1 cellular context compared by ENCODE assay signal in the genomic region with DNA sequence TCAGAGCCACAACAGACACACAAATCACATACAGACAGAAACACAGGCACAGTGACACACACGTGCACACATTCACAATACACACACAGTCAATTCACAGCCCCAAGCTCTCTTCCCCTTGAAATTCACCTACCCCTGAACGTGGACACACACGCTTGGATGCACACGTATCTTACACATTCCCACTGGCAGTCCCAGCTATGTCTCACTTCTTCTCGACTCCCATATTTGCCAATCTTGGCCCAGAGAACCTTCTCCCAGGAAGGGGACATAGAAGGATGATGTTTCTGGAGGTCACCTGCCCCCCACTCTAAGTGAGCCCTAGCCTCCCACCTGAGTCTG.
TF ChIP-seq lines count a peak whose summit lies in the region.

No MANE protein-coding gene starts in this region.

TF ChIP-seq in HepG2, 621 proteins besides CTCF, POLR2A, EP300 and RAD21:
- TF ChIP-seq XRCC5 (optimal IDR thresholded peaks at IDR 0.05; ENCODE audit: low read length) (no peak), ZNF737 (CRISPR knock-in tag; IDR thresholded peaks at IDR 0.05; ENCODE audit: borderline replicate concordance) (no peak), ZNF430 (CRISPR knock-in tag; IDR thresholded peaks at IDR 0.05) (no peak), ZNF446 (CRISPR knock-in tag; IDR thresholded peaks at IDR 0.05) (0 out of 2 replicates have a peak, but pooled peaks have one; percentile 32), HES4 (CRISPR knock-in tag; IDR thresholded peaks at IDR 0.05; ENCODE audit: borderline replicate concordance) (no peak), MAF1 (CRISPR knock-in tag; IDR thresholded peaks at IDR 0.05; ENCODE audit: borderline replicate concordance) (no peak), IKZF4 (CRISPR knock-in tag; IDR thresholded peaks at IDR 0.05; ENCODE audit: borderline replicate concordance, low read depth, not compliant biosample characterization) (no peak), DMAP1 (CRISPR knock-in tag; IDR thresholded peaks at IDR 0.05) (no peak), NFIB (CRISPR knock-in tag; IDR thresholded peaks at IDR 0.05; ENCODE audit: borderline replicate concordance) (no peak), SMYD3 (CRISPR knock-in tag; IDR thresholded peaks at IDR 0.05) (no peak), ZBTB38 (CRISPR knock-in tag; IDR thresholded peaks at IDR 0.05) (peak; percentile 85), HOXA9 (CRISPR knock-in tag; IDR thresholded peaks at IDR 0.05; ENCODE audit: borderline replicate concordance) (no peak), CC2D1A (CRISPR knock-in tag; IDR thresholded peaks at IDR 0.05) (no peak), FLYWCH1 (CRISPR knock-in tag; IDR thresholded peaks at IDR 0.05) (no peak), ZFP41 (CRISPR knock-in tag; IDR thresholded peaks at IDR 0.05; ENCODE audit: borderline replicate concordance) (no peak), THAP11 (CRISPR knock-in tag; IDR thresholded peaks at IDR 0.05) (no peak), NR2F2 (IDR thresholded peaks at IDR 0.05; ENCODE audit: borderline replicate concordance, low read depth) (no peak), FOXP1 (IDR thresholded peaks at IDR 0.05) (0 out of 2 replicates have a peak, but pooled peaks have one; percentile 37), FOXP1 (CRISPR knock-in tag; IDR thresholded peaks at IDR 0.05) (no peak), ZC3H4 (CRISPR knock-in tag; IDR thresholded peaks at IDR 0.05; ENCODE audit: borderline replicate concordance) (no peak), ATF7-NPFF (CRISPR knock-in tag; IDR thresholded peaks at IDR 0.05; ENCODE audit: low read depth) (no peak), KLF13 (CRISPR knock-in tag; IDR thresholded peaks at IDR 0.05) (no peak), DR1 (CRISPR knock-in tag; IDR thresholded peaks at IDR 0.05) (no peak)
- TF ChIP-seq, protein P1, sequence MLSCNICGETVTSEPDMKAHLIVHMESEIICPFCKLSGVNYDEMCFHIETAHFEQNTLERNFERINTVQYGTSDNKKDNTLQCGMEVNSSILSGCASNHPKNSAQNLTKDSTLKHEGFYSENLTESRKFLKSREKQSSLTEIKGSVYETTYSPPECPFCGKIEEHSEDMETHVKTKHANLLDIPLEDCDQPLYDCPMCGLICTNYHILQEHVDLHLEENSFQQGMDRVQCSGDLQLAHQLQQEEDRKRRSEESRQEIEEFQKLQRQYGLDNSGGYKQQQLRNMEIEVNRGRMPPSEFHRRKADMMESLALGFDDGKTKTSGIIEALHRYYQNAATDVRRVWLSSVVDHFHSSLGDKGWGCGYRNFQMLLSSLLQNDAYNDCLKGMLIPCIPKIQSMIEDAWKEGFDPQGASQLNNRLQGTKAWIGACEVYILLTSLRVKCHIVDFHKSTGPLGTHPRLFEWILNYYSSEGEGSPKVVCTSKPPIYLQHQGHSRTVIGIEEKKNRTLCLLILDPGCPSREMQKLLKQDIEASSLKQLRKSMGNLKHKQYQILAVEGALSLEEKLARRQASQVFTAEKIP (CRISPR knock-in tag; IDR thresholded peaks at IDR 0.05; ENCODE audit: borderline replicate concordance) = no peak
- TF ChIP-seq, protein P2, sequence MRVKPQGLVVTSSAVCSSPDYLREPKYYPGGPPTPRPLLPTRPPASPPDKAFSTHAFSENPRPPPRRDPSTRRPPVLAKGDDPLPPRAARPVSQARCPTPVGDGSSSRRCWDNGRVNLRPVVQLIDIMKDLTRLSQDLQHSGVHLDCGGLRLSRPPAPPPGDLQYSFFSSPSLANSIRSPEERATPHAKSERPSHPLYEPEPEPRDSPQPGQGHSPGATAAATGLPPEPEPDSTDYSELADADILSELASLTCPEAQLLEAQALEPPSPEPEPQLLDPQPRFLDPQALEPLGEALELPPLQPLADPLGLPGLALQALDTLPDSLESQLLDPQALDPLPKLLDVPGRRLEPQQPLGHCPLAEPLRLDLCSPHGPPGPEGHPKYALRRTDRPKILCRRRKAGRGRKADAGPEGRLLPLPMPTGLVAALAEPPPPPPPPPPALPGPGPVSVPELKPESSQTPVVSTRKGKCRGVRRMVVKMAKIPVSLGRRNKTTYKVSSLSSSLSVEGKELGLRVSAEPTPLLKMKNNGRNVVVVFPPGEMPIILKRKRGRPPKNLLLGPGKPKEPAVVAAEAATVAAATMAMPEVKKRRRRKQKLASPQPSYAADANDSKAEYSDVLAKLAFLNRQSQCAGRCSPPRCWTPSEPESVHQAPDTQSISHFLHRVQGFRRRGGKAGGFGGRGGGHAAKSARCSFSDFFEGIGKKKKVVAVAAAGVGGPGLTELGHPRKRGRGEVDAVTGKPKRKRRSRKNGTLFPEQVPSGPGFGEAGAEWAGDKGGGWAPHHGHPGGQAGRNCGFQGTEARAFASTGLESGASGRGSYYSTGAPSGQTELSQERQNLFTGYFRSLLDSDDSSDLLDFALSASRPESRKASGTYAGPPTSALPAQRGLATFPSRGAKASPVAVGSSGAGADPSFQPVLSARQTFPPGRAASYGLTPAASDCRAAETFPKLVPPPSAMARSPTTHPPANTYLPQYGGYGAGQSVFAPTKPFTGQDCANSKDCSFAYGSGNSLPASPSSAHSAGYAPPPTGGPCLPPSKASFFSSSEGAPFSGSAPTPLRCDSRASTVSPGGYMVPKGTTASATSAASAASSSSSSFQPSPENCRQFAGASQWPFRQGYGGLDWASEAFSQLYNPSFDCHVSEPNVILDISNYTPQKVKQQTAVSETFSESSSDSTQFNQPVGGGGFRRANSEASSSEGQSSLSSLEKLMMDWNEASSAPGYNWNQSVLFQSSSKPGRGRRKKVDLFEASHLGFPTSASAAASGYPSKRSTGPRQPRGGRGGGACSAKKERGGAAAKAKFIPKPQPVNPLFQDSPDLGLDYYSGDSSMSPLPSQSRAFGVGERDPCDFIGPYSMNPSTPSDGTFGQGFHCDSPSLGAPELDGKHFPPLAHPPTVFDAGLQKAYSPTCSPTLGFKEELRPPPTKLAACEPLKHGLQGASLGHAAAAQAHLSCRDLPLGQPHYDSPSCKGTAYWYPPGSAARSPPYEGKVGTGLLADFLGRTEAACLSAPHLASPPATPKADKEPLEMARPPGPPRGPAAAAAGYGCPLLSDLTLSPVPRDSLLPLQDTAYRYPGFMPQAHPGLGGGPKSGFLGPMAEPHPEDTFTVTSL (CRISPR knock-in tag; IDR thresholded peaks at IDR 0.05; ENCODE audit: borderline replicate concordance) = no peak
- TF ChIP-seq, protein P3, sequence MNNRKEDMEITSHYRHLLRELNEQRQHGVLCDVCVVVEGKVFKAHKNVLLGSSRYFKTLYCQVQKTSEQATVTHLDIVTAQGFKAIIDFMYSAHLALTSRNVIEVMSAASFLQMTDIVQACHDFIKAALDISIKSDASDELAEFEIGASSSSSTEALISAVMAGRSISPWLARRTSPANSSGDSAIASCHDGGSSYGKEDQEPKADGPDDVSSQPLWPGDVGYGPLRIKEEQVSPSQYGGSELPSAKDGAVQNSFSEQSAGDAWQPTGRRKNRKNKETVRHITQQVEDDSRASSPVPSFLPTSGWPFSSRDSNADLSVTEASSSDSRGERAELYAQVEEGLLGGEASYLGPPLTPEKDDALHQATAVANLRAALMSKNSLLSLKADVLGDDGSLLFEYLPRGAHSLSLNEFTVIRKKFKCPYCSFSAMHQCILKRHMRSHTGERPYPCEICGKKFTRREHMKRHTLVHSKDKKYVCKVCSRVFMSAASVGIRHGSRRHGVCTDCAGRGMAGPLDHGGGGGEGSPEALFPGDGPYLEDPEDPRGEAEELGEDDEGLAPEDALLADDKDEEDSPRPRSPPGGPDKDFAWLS (CRISPR knock-in tag; IDR thresholded peaks at IDR 0.05; ENCODE audit: borderline replicate concordance) = no peak
- TF ChIP-seq, protein P4, sequence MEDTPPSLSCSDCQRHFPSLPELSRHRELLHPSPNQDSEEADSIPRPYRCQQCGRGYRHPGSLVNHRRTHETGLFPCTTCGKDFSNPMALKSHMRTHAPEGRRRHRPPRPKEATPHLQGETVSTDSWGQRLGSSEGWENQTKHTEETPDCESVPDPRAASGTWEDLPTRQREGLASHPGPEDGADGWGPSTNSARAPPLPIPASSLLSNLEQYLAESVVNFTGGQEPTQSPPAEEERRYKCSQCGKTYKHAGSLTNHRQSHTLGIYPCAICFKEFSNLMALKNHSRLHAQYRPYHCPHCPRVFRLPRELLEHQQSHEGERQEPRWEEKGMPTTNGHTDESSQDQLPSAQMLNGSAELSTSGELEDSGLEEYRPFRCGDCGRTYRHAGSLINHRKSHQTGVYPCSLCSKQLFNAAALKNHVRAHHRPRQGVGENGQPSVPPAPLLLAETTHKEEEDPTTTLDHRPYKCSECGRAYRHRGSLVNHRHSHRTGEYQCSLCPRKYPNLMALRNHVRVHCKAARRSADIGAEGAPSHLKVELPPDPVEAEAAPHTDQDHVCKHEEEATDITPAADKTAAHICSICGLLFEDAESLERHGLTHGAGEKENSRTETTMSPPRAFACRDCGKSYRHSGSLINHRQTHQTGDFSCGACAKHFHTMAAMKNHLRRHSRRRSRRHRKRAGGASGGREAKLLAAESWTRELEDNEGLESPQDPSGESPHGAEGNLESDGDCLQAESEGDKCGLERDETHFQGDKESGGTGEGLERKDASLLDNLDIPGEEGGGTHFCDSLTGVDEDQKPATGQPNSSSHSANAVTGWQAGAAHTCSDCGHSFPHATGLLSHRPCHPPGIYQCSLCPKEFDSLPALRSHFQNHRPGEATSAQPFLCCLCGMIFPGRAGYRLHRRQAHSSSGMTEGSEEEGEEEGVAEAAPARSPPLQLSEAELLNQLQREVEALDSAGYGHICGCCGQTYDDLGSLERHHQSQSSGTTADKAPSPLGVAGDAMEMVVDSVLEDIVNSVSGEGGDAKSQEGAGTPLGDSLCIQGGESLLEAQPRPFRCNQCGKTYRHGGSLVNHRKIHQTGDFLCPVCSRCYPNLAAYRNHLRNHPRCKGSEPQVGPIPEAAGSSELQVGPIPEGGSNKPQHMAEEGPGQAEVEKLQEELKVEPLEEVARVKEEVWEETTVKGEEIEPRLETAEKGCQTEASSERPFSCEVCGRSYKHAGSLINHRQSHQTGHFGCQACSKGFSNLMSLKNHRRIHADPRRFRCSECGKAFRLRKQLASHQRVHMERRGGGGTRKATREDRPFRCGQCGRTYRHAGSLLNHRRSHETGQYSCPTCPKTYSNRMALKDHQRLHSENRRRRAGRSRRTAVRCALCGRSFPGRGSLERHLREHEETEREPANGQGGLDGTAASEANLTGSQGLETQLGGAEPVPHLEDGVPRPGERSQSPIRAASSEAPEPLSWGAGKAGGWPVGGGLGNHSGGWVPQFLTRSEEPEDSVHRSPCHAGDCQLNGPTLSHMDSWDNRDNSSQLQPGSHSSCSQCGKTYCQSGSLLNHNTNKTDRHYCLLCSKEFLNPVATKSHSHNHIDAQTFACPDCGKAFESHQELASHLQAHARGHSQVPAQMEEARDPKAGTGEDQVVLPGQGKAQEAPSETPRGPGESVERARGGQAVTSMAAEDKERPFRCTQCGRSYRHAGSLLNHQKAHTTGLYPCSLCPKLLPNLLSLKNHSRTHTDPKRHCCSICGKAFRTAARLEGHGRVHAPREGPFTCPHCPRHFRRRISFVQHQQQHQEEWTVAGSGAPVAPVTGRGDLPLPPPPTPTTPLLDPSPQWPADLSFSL (CRISPR knock-in tag; IDR thresholded peaks at IDR 0.05) = peak; percentile 93
- TF ChIP-seq, protein P5, sequence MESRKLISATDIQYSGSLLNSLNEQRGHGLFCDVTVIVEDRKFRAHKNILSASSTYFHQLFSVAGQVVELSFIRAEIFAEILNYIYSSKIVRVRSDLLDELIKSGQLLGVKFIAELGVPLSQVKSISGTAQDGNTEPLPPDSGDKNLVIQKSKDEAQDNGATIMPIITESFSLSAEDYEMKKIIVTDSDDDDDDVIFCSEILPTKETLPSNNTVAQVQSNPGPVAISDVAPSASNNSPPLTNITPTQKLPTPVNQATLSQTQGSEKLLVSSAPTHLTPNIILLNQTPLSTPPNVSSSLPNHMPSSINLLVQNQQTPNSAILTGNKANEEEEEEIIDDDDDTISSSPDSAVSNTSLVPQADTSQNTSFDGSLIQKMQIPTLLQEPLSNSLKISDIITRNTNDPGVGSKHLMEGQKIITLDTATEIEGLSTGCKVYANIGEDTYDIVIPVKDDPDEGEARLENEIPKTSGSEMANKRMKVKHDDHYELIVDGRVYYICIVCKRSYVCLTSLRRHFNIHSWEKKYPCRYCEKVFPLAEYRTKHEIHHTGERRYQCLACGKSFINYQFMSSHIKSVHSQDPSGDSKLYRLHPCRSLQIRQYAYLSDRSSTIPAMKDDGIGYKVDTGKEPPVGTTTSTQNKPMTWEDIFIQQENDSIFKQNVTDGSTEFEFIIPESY (CRISPR knock-in tag; IDR thresholded peaks at IDR 0.05) = 0 out of 2 replicates have a peak, but pooled peaks have one; percentile 1
- TF ChIP-seq, protein P6, sequence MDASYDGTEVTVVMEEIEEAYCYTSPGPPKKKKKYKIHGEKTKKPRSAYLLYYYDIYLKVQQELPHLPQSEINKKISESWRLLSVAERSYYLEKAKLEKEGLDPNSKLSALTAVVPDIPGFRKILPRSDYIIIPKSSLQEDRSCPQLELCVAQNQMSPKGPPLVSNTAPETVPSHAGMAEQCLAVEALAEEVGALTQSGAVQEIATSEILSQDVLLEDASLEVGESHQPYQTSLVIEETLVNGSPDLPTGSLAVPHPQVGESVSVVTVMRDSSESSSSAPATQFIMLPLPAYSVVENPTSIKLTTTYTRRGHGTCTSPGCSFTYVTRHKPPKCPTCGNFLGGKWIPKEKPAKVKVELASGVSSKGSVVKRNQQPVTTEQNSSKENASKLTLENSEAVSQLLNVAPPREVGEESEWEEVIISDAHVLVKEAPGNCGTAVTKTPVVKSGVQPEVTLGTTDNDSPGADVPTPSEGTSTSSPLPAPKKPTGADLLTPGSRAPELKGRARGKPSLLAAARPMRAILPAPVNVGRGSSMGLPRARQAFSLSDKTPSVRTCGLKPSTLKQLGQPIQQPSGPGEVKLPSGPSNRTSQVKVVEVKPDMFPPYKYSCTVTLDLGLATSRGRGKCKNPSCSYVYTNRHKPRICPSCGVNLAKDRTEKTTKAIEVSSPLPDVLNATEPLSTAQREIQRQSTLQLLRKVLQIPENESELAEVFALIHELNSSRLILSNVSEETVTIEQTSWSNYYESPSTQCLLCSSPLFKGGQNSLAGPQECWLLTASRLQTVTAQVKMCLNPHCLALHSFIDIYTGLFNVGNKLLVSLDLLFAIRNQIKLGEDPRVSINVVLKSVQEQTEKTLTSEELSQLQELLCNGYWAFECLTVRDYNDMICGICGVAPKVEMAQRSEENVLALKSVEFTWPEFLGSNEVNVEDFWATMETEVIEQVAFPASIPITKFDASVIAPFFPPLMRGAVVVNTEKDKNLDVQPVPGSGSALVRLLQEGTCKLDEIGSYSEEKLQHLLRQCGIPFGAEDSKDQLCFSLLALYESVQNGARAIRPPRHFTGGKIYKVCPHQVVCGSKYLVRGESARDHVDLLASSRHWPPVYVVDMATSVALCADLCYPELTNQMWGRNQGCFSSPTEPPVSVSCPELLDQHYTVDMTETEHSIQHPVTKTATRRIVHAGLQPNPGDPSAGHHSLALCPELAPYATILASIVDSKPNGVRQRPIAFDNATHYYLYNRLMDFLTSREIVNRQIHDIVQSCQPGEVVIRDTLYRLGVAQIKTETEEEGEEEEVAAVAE (CRISPR knock-in tag; IDR thresholded peaks at IDR 0.05; ENCODE audit: borderline replicate concordance) = no peak
